In genomic region chr14:39266871-39267591, GRCh38 we compare ENCODE assay signal across 8 cellular contexts. TPM values are rescaled to one million over a fixed set of nuclear protein-coding genes. Genes with fewer than 3 reads are reported as not detected.
DNase-seq lines count a peak whose midpoint lies in the region; ATAC-seq and TF ChIP-seq lines count a peak whose summit lies in the region.

No MANE protein-coding gene starts in this region.

- H3K4me3 ChIP-seq in right cardiac atrium (ENCODE audit: low read length) (peak overlapping the region; percentile 86), vagina (peak overlapping the region; percentile 75 to 90)

- in situ Hi-C loops in GM13976 (cut with MboI; ENCODE audit: low sequenced_read_pairs, unreplicated experiment): no loop called here

- H3K27ac ChIP-seq in right cardiac atrium (ENCODE audit: low read length): peak overlapping the region; percentile 90
- H3K27ac ChIP-seq in vagina: peak overlapping the region; percentile 98

- peaks cover 24% of the 10 kb centered on the region for H3K36me3 Mint-ChIP-seq in T-helper 1 cell treated with Interleukin-12 subunit alpha and Interleukin-12 subunit beta and Interleukin-4 antibody, amounts not matched to agents 30 μg/mL and 1 μg/mL, for 36 hours (ENCODE audit: low read depth)

- H3K4me1 ChIP-seq in right cardiac atrium (ENCODE audit: control insufficient read depth, insufficient read depth, low read length) (peaks cover 2% of the 10 kb centered on the region), vagina (peaks cover 34% of the 10 kb centered on the region)

- TF ChIP-seq POLR2A in vagina (IDR thresholded peaks at IDR 0.05): peak in 1 of 2 donors; percentile 16

- peak; percentile 91 for ATAC-seq in HG02642 (IDR thresholded peaks at IDR 0.05; ENCODE audit: poor library complexity, unreplicated experiment)
- peak; percentile 97 to 98 for ATAC-seq in right cardiac atrium

- intact Hi-C loops in right cardiac atrium (cut with DNase I) (loop anchor here in 3 of 4 donors (10.0 kb wide), 2 partner anchors 82 to 92 kb away; partner anchors contain the start of genes PNN (in 1 of the 3) and TRAPPC6B (in 1 of the 3)), vagina (cut with DNase I) (loop anchor here (5.0 kb wide), 1 partner anchor 95 kb away; the partner anchor contains the start of gene TRAPPC6B)

- no peaks in the 10 kb centered on the region for H3K9me3 ChIP-seq in right cardiac atrium (ENCODE audit: control insufficient read depth, low read length)
- no peaks in the 10 kb centered on the region for H3K9me3 ChIP-seq in vagina

- H3K27me3 Mint-ChIP-seq in T-helper 1 cell treated with Interleukin-12 subunit alpha and Interleukin-12 subunit beta and Interleukin-4 antibody, amounts not matched to agents 30 μg/mL and 1 μg/mL, for 36 hours (ENCODE audit: low read depth): no peaks in the 10 kb centered on the region

- WGBS in right cardiac atrium: under 1% methylated on average over 69 of the region's 69 CpGs

- H3K36me3 ChIP-seq in vagina: no peaks in the 10 kb centered on the region

- H3K4me3 Mint-ChIP-seq in T-helper 1 cell treated with Interleukin-12 subunit alpha and Interleukin-12 subunit beta and Interleukin-4 antibody, amounts not matched to agents 30 μg/mL and 1 μg/mL, for 36 hours: peak overlapping the region; percentile 81

- peaks cover 21% of the 10 kb centered on the region for H3K9me3 Mint-ChIP-seq in T-helper 1 cell treated with Interleukin-12 subunit alpha and Interleukin-12 subunit beta and Interleukin-4 antibody, amounts not matched to agents 30 μg/mL and 1 μg/mL, for 36 hours

- H3K27me3 ChIP-seq in right cardiac atrium (ENCODE audit: control insufficient read depth, insufficient read depth): no peaks in the 10 kb centered on the region
- no peaks in the 10 kb centered on the region for H3K27me3 ChIP-seq in vagina

- peak overlapping the region; percentile 94 for H3K27ac Mint-ChIP-seq in T-helper 1 cell treated with Interleukin-12 subunit alpha and Interleukin-12 subunit beta and Interleukin-4 antibody, amounts not matched to agents 30 μg/mL and 1 μg/mL, for 36 hours

- no peak for TF ChIP-seq CTCF in GM13976 (IDR thresholded peaks at IDR 0.05; ENCODE audit: borderline replicate concordance, control extremely low read depth, extremely low read depth, insufficient read depth, missing control alignments)
- TF ChIP-seq CTCF in vagina (IDR thresholded peaks at IDR 0.05): no peak

- DNase-seq in GM13976 (ENCODE audit: low spot score) (peak; percentile 86), NCI-H1105 (lab: John Stamatoyannopoulos, UW) (peak; percentile 83), amygdala (lab: John Stamatoyannopoulos, UW) (peak in 55 of 56 donors; percentile 26 to 89 (median 76)), right cardiac atrium (peak; percentile 84 to 92 (median 92)), putamen (ENCODE audit: low spot score) (peak; percentile 84), vagina (ENCODE audit: extremely low spot score in 2 of 2) (no peak)

- peaks cover 47% of the 10 kb centered on the region for H3K4me1 Mint-ChIP-seq in T-helper 1 cell treated with Interleukin-12 subunit alpha and Interleukin-12 subunit beta and Interleukin-4 antibody, amounts not matched to agents 30 μg/mL and 1 μg/mL, for 36 hours (ENCODE audit: low read depth)

RNA-seq across cellular contexts. Expression of gene MIA2, which starts 33.3 kb away (rescaled TPM):
- 10 to 100 TPM; 17.7 to 32.7 (median 24.5) TPM for total RNA-seq in right cardiac atrium
- polyA plus RNA-seq in right cardiac atrium: 21.8 TPM
- 25.3 TPM for total RNA-seq in vagina

Comparison
In these comparisons a context has a peak if more than half of its experiments do, and no peak if none do; other contexts are left out.
1. DNase-seq: peak in GM13976 (single experiment), NCI-H1105 (single experiment), amygdala (55 of 56), right cardiac atrium (3 of 3) and putamen (single experiment); none in vagina (0 of 2).